In the genomic region with DNA sequence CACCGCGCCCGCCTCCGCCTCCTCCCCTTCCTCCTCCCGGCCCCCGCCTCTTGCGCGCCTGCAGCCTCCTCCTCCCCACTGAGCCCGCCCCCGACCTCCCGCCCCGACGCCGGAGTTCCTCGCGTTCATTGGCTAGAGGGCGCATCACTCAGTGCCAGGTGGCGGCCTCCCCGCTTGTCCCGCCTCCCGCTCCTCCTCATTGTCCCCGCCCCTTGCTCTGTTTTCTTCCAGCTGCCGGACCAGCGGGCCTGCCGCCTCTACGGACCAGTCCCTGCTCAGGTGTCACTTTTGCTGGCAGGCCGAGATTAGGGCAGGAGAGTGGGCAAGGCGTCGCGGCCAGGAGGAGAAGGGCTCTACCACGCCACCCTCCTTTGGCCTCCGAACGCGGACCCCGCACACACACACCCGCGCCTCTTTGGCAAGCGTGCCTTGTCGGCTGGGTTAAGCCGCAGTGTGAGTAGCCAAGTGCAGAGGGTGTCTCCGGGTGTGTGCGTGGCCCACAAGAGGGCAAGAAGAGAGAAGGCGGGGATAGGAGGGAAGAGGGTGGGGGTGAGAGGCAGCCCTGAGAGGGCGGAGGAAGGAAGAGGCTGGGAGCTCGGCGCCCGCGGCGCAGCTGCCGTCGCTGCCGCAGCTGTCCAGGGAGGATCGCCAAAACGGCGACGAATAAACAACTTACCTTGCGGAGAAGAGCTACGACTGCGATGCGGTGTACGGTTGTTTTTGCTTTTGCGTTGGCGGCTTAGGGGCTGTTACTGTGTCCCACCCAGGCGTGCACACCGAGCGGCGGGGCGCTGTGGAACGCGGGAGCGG, we compare ENCODE assay signal across 8 cellular contexts. TPM values are rescaled to one million over a fixed set of nuclear protein-coding genes. Genes with fewer than 3 reads are reported as not detected.
DNase-seq lines count a peak whose midpoint lies in the region; ATAC-seq and TF ChIP-seq lines count a peak whose summit lies in the region.

No MANE protein-coding gene starts in this region.

- H3K27ac Mint-ChIP-seq in Caco-2 (ENCODE audit: unreplicated experiment) = peak overlapping the region; percentile 85

- H3K4me3 Mint-ChIP-seq in Caco-2 (ENCODE audit: unreplicated experiment) = peak overlapping the region; percentile 95

- peak; percentile 73 for ATAC-seq in GM21390 (IDR thresholded peaks at IDR 0.05; ENCODE audit: unreplicated experiment)

- H3K4me1 ChIP-seq in Caco-2 (peaks cover 26% of the 10 kb centered on the region), endocrine pancreas (ENCODE audit: control insufficient read depth, insufficient read depth, low read length) (peaks cover 15% of the 10 kb centered on the region)

- CTCF ChIA-PET in Caco-2 (lab: Charles Lee) = interaction anchor here (0.7 to 1.0 kb wide), 2 partner anchors 9 to 111 kb away, joined by 3 to 4 read pairs; no protein-coding TSS in a partner anchor

- DNase-seq in Caco-2 (peak; percentile 98), HUDEP-2 (lab: John Stamatoyannopoulos, UW; ENCODE audit: unreplicated experiment in 76 of 76) (peak; percentile 70 to 99 (median 96)), NOMO-1 treated with DMSO at 0.1 percent for 48 hours (lab: John Stamatoyannopoulos, UW; ENCODE audit: unreplicated experiment) (peak; percentile 91), mesenteric fat pad (ENCODE audit: low spot score) (peak; percentile 100)
- DNase-seq in activated CD8-positive, alpha-beta memory T cell treated with anti-CD3 and anti-CD28 coated beads, Interleukin-2, amount 50 U/mL, for 1 hour (ENCODE audit: extremely low read depth) = peak; percentile 97
- peak; percentile 100 for DNase-seq in stimulated activated CD8-positive, alpha-beta memory T cell treated with anti-CD3 and anti-CD28 coated beads, Interleukin-15, amount 100 ng/mL, for 1 hour (ENCODE audit: low read depth)

- H3K27me3 Mint-ChIP-seq in Caco-2 (ENCODE audit: insufficient read depth, unreplicated experiment) = no peaks in the 10 kb centered on the region

- H3K36me3 Mint-ChIP-seq in Caco-2 (ENCODE audit: insufficient read depth, unreplicated experiment) = peaks cover 25% of the 10 kb centered on the region

- H3K9me3 ChIP-seq in Caco-2 = no peaks in the 10 kb centered on the region
- H3K9me3 ChIP-seq in endocrine pancreas (ENCODE audit: control insufficient read depth, low read length) = no peaks in the 10 kb centered on the region

- intact Hi-C loops in Caco-2 (cut with micrococcal nuclease; ENCODE audit: unreplicated experiment) = loop anchor here (1.0 to 5.0 kb wide), 7 partner anchors 9 to 1480 kb away; partner anchors contain the start of gene UBE2D3

- H3K4me3 ChIP-seq in Caco-2 (ENCODE audit: low read depth, low read length) (peak overlapping the region; percentile 92), endocrine pancreas (ENCODE audit: control insufficient read depth, insufficient read depth, low read length) (peak overlapping the region; percentile 28)

- no peaks in the 10 kb centered on the region for H3K9me3 Mint-ChIP-seq in Caco-2 (ENCODE audit: unreplicated experiment)

- POLR2A ChIA-PET in Caco-2 (lab: Charles Lee) = interaction anchor here (0.6 kb wide), 1 partner anchor 9 kb away, joined by 3 read pairs; no protein-coding TSS in a partner anchor

- TF ChIP-seq CTCF in Caco-2 (IDR thresholded peaks at IDR 0.05; ENCODE audit: insufficient read depth in 1 of 2, low read depth in 1 of 2, low read length in 1 of 2, severe bottlenecking in 1 of 2, unreplicated experiment in 1 of 2) = no peak

- no TSS peak for BruUV-seq in Caco-2 (replicated peaks; lab: Mats Ljungman, UMichigan)

- H3K36me3 ChIP-seq in Caco-2 (ENCODE audit: control insufficient read depth, insufficient read depth, low read length) (no peaks in the 10 kb centered on the region), endocrine pancreas (ENCODE audit: control insufficient read depth, insufficient read depth, low read length) (no peaks in the 10 kb centered on the region)

- peak overlapping the region; percentile 70 for H3K9ac ChIP-seq in endocrine pancreas (ENCODE audit: control insufficient read depth, insufficient read depth, low read length)

- H3K4me1 Mint-ChIP-seq in Caco-2 (ENCODE audit: low read depth, unreplicated experiment) = peaks cover 15% of the 10 kb centered on the region

- no peaks in the 10 kb centered on the region for H3K27me3 ChIP-seq in Caco-2 (replicated peaks; ENCODE audit: control insufficient read depth, insufficient read depth, low read length)
- no peaks in the 10 kb centered on the region for H3K27me3 ChIP-seq in endocrine pancreas (ENCODE audit: control insufficient read depth, insufficient read depth, low read length)

RNA-seq across cellular contexts. Expression of gene PPP3CA, which starts 0.4 kb away (rescaled TPM):
- total RNA-seq in Caco-2 (2022) (33.8 and 34.1 TPM in 2 replicates), mesenteric fat pad (50.2 TPM)

Comparison
In these comparisons a context has a peak if more than half of its experiments do, and no peak if none do; other contexts are left out.
1. Peak in every context shown above with its lines: DNase-seq, ATAC-seq and H3K4me3 ChIP-seq.